In genomic region chr5:122126711-122127385, GRCh38 we compare ENCODE assay signal across 10 cellular contexts. TPM values are rescaled to one million over a fixed set of nuclear protein-coding genes. Genes with fewer than 3 reads are reported as not detected.
DNase-seq lines count a peak whose midpoint lies in the region; ATAC-seq and TF ChIP-seq lines count a peak whose summit lies in the region.
"Had no signal": no experiment of that assay in that cellular context is flagged by ENCODE, and none has a peak within 500 bp of the region (broad histone marks: within the 10 kb centered on the region; RNA-seq: fewer than 3 reads in every experiment).

No MANE protein-coding gene starts in this region.

- no peak for TF ChIP-seq CTCF in nephron (IDR thresholded peaks at IDR 0.05; ENCODE audit: unreplicated experiment in 3 of 3)
- no peak for TF ChIP-seq CTCF in type B pancreatic cell (conservative IDR thresholded peaks at IDR 0.05)

- H3K36me3 Mint-ChIP-seq in nephron (ENCODE audit: low read depth) (no peaks in the 10 kb centered on the region), type B pancreatic cell (no peaks in the 10 kb centered on the region)

- H3K27ac Mint-ChIP-seq in nephron, result peak overlapping the region; percentile 97
- peak overlapping the region; percentile 63 for H3K27ac Mint-ChIP-seq in type B pancreatic cell

- DNase-seq in RKO (ENCODE audit: low spot score), result peak; percentile 70
- DNase-seq in fibroblast of gingiva (ENCODE audit: low read depth), result peak; percentile 29
- DNase-seq in type B pancreatic cell (ENCODE audit: extremely low spot score, unreplicated experiment), result no peak
- no peak for DNase-seq in NK-92 (lab: John Stamatoyannopoulos, UW; ENCODE audit: unreplicated experiment)
- DNase-seq: activated CD8-positive, alpha-beta memory T cell treated with anti-CD3 and anti-CD28 coated beads for 24 hours; NCI-H2029; PC-3 had no signal

- ATAC-seq in HG02610 (IDR thresholded peaks at IDR 0.05; ENCODE audit: unreplicated experiment), result no peak
- no peak for ATAC-seq in GM19467 (IDR thresholded peaks at IDR 0.05; ENCODE audit: unreplicated experiment)
- ATAC-seq: PC-3 had no signal

- H3K27me3 Mint-ChIP-seq in nephron (ENCODE audit: low read depth) (no peaks in the 10 kb centered on the region), type B pancreatic cell (no peaks in the 10 kb centered on the region)

- H3K4me3 Mint-ChIP-seq in nephron (peak overlapping the region; percentile 69 to 77 (median 75)), type B pancreatic cell (peak overlapping the region; percentile 50)

- H3K4me1 Mint-ChIP-seq in nephron (peaks cover 59% of the 10 kb centered on the region), type B pancreatic cell (ENCODE audit: unreplicated experiment) (peaks cover 28% of the 10 kb centered on the region)

- H3K9me3 Mint-ChIP-seq in nephron (no peaks in the 10 kb centered on the region), type B pancreatic cell (no peaks in the 10 kb centered on the region)

RNA-seq across cellular contexts. Expression of gene ZNF474, which starts 2.5 kb away (rescaled TPM):
- 0.24 and 1.9 TPM in 2 replicates for total RNA-seq in type B pancreatic cell (ENCODE audit: low replicate concordance)

RNA-seq across cellular contexts. Expression of gene LOX, which starts 48.8 kb away (rescaled TPM):
- 0.90 and 6.6 TPM in 2 replicates for total RNA-seq in type B pancreatic cell (ENCODE audit: low replicate concordance)

Comparison
In these comparisons a context has a peak if more than half of its experiments do, and no peak if none do; other contexts are left out.
1. DNase-seq: peak in RKO (single experiment) and fibroblast of gingiva (single experiment); none in type B pancreatic cell (single experiment) and NK-92 (single experiment).